Comparison of ENCODE assay signal across 1 cellular context in genomic region chr7:1029637-1030443, GRCh38.
TF ChIP-seq lines count a peak whose summit lies in the region.

No MANE protein-coding gene starts in this region.

TF ChIP-seq in HepG2, 621 proteins besides CTCF, POLR2A, EP300 and RAD21:
- peak; percentile 59 for TF ChIP-seq AGO2 (optimal IDR thresholded peaks at IDR 0.05; ENCODE audit: low read depth, low read length)
- no peak for TF ChIP-seq ZNF547 (CRISPR knock-in tag; IDR thresholded peaks at IDR 0.05)
- TF ChIP-seq HNF1A (IDR thresholded peaks at IDR 0.05; ENCODE audit: low read depth): no peak
- no peak for TF ChIP-seq HNF1A (CRISPR knock-in tag; IDR thresholded peaks at IDR 0.05; ENCODE audit: borderline replicate concordance)
- no peak for TF ChIP-seq ZNF367 (CRISPR knock-in tag; IDR thresholded peaks at IDR 0.05; ENCODE audit: borderline replicate concordance)
- TF ChIP-seq TBP (CRISPR knock-in tag; IDR thresholded peaks at IDR 0.05): no peak
- TF ChIP-seq MLLT10 (CRISPR knock-in tag; IDR thresholded peaks at IDR 0.05): no peak
- TF ChIP-seq ZBTB38 (CRISPR knock-in tag; IDR thresholded peaks at IDR 0.05): peak; percentile 33; the same call in 1 of the 2 replicates
- TF ChIP-seq TFDP1 (CRISPR knock-in tag; IDR thresholded peaks at IDR 0.05; ENCODE audit: borderline replicate concordance): no peak
- TF ChIP-seq ZNF230 (CRISPR knock-in tag; IDR thresholded peaks at IDR 0.05): no peak
